ENCODE assay signal across 21 cellular contexts in the genomic region with DNA sequence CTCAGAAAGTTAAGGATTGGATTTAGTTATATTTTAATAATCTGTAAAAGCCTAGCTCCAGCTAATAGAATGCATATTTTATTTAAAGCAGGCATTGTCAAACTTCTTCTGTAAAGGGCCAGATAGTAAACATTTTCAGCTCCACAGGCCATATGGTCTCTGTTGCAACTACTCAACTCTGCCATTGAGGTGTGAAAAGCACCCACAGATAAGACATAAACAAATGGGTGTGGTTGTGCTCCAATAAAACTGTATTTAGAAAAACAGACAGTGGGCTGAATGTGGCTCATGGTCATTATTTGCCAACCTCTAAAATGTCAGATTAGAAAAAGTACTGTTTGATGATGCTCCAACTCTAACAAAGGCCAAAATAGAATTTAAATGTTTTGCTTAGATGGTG.
DNase-seq lines count a peak whose midpoint lies in the region; ATAC-seq and TF ChIP-seq lines count a peak whose summit lies in the region.
"Had no signal": no experiment of that assay in that cellular context is flagged by ENCODE, and none has a peak within 500 bp of the region (broad histone marks: within the 10 kb centered on the region; RNA-seq: fewer than 3 reads in every experiment).

No MANE protein-coding gene starts in this region.

- H3K27ac ChIP-seq in CD4-positive, alpha-beta T cell (ENCODE audit: low read depth, low read length) = no peak overlapping the region
- H3K27ac ChIP-seq in KMS-11 (no peak overlapping the region; the same call in 1 of the 2 replicates), hepatocyte (peak overlapping the region; percentile 26), gastroesophageal sphincter (no peak overlapping the region)
- H3K27ac ChIP-seq: colonic mucosa, tibial nerve, WERI-Rb-1 had no signal

- H3K9me3 ChIP-seq in CD4-positive, alpha-beta T cell (ENCODE audit: control insufficient read depth, low read length) = peaks cover 5% of the 10 kb centered on the region
- no peaks in the 10 kb centered on the region for H3K9me3 ChIP-seq in hepatocyte (ENCODE audit: low read depth)
- peaks cover 0 to 8% (median 0%) of the 10 kb centered on the region in 3 donors for H3K9me3 ChIP-seq in gastroesophageal sphincter
- H3K9me3 ChIP-seq: colonic mucosa had no signal

- no peaks in the 10 kb centered on the region for H3K27me3 Mint-ChIP-seq in CD4-positive, alpha-beta T cell
- peaks cover 5% of the 10 kb centered on the region for H3K27me3 Mint-ChIP-seq in activated CD4-positive, alpha-beta memory T cell treated with anti-CD3 and anti-CD28 coated beads for 36 hours
- H3K27me3 Mint-ChIP-seq in stimulated activated memory B cell treated with anti-CD40 and anti-IgM and Interleukin-4, amounts not matched to agents 10 μg/mL and 1 μg/mL and 100 μg/mL, for 72 hours = peaks cover 8% of the 10 kb centered on the region
- H3K27me3 Mint-ChIP-seq in endothelial cell (ENCODE audit: unreplicated experiment) = peaks cover 1% of the 10 kb centered on the region

- H3K4me1 ChIP-seq in KMS-11 (ENCODE audit: low read depth, poor library complexity, severe bottlenecking) = peaks cover 32% of the 10 kb centered on the region
- no peaks in the 10 kb centered on the region for H3K4me1 ChIP-seq in hepatocyte (ENCODE audit: insufficient read depth)
- peaks cover 0 to 13% (median 0%) of the 10 kb centered on the region in 3 donors for H3K4me1 ChIP-seq in gastroesophageal sphincter
- H3K4me1 ChIP-seq: colonic mucosa, tibial nerve had no signal

- no peak for DNase-seq in CD4-positive, alpha-beta T cell
- DNase-seq in activated CD4-positive, alpha-beta memory T cell treated with anti-CD3 and anti-CD28 coated beads for 36 hours = no peak
- DNase-seq in hepatocyte (ENCODE audit: low spot score) (no peak), endothelial cell (ENCODE audit: low spot score) (no peak), GM10266 (ENCODE audit: extremely low spot score) (no peak)
- DNase-seq: activated gamma-delta T cell treated with Interleukin-2 at 50 U/mL for 16 hours; colonic mucosa; heart left ventricle; Karpas-422; NCI-H1092; NCI-H2107; NCI-H774; nucleus accumbens; right cardiac atrium; stimulated activated naive B cell treated with anti-CD40 and anti-IgM and Interleukin-4, amounts not matched to agents 10 μg/mL and 1 μg/mL and 100 μg/mL, for 72 hours; WERI-Rb-1 had no signal

- no peaks in the 10 kb centered on the region for H3K9me3 Mint-ChIP-seq in CD4-positive, alpha-beta T cell
- peaks cover 16% of the 10 kb centered on the region for H3K9me3 Mint-ChIP-seq in activated CD4-positive, alpha-beta memory T cell treated with anti-CD3 and anti-CD28 coated beads for 36 hours
- H3K9me3 Mint-ChIP-seq in stimulated activated memory B cell treated with anti-CD40 and anti-IgM and Interleukin-4, amounts not matched to agents 10 μg/mL and 1 μg/mL and 100 μg/mL, for 72 hours = peaks cover 5% of the 10 kb centered on the region
- peaks cover 4% of the 10 kb centered on the region for H3K9me3 Mint-ChIP-seq in endothelial cell (ENCODE audit: unreplicated experiment)

- no peak for TF ChIP-seq EP300 in gastroesophageal sphincter (IDR thresholded peaks at IDR 0.05)

- no peaks in the 10 kb centered on the region for H3K79me2 ChIP-seq in KMS-11 (ENCODE audit: insufficient read depth, low read depth)
- no peaks in the 10 kb centered on the region for H3K79me2 ChIP-seq in hepatocyte

- no peaks in the 10 kb centered on the region for H3K9me2 ChIP-seq in hepatocyte (replicated peaks; ENCODE audit: insufficient read depth)

- H4K20me1 ChIP-seq in KMS-11 (ENCODE audit: insufficient read depth) (no peaks in the 10 kb centered on the region), hepatocyte (ENCODE audit: insufficient read depth, poor library complexity, severe bottlenecking) (no peaks in the 10 kb centered on the region)

- peak overlapping the region; percentile 36 for H3K27ac Mint-ChIP-seq in CD4-positive, alpha-beta T cell
- H3K27ac Mint-ChIP-seq in activated CD4-positive, alpha-beta memory T cell treated with anti-CD3 and anti-CD28 coated beads for 36 hours = peak overlapping the region; percentile 91
- H3K27ac Mint-ChIP-seq in stimulated activated memory B cell treated with anti-CD40 and anti-IgM and Interleukin-4, amounts not matched to agents 10 μg/mL and 1 μg/mL and 100 μg/mL, for 72 hours = no peak overlapping the region
- H3K27ac Mint-ChIP-seq in endothelial cell (ENCODE audit: unreplicated experiment) = no peak overlapping the region
- H3K27ac Mint-ChIP-seq: GM23338; stimulated activated naive B cell treated with anti-CD40 and anti-IgM and Interleukin-4, amounts not matched to agents 10 μg/mL and 1 μg/mL and 100 μg/mL, for 72 hours had no signal

- no peak for TF ChIP-seq CTCF in CD4-positive, alpha-beta T cell (IDR thresholded peaks at IDR 0.05)
- TF ChIP-seq CTCF in KMS-11 (conservative IDR thresholded peaks at IDR 0.05; ENCODE audit: low read depth, low read length) = no peak
- no peak for TF ChIP-seq CTCF in hepatocyte (IDR thresholded peaks at IDR 0.05; ENCODE audit: poor library complexity)
- TF ChIP-seq CTCF in gastroesophageal sphincter (IDR thresholded peaks at IDR 0.05) = no peak
- no peak for TF ChIP-seq CTCF in endothelial cell (IDR thresholded peaks at IDR 0.05; ENCODE audit: unreplicated experiment)
- no peak for TF ChIP-seq CTCF in GM10266 (IDR thresholded peaks at IDR 0.05; ENCODE audit: control insufficient read depth, insufficient read depth, low read depth, missing control alignments)

- H3K27me3 ChIP-seq in CD4-positive, alpha-beta T cell (ENCODE audit: control insufficient read depth, insufficient read depth, low read length) = no peaks in the 10 kb centered on the region
- H3K27me3 ChIP-seq in KMS-11 (ENCODE audit: insufficient read depth, low read depth) = no peaks in the 10 kb centered on the region
- H3K27me3 ChIP-seq in hepatocyte = no peaks in the 10 kb centered on the region
- no peaks in the 10 kb centered on the region for H3K27me3 ChIP-seq in gastroesophageal sphincter
- H3K27me3 ChIP-seq: colonic mucosa, tibial nerve had no signal

- POLR2A ChIA-PET in CD4-positive, alpha-beta T cell (lab: Charles Lee) = interaction anchor here (1.0 kb wide), 1 partner anchor 1245 kb away, joined by 4 read pairs; a partner anchor contains a TSS
- POLR2A ChIA-PET in activated CD4-positive, alpha-beta memory T cell treated with anti-CD3 and anti-CD28 coated beads for 36 hours (lab: Charles Lee) = interaction anchor here (1.0 to 2.4 kb wide), 4 partner anchors 13 to 1245 kb away, joined by 6 to 8 read pairs (median 6); a partner anchor contains a TSS

- peaks cover 5% of the 10 kb centered on the region for H3K36me3 Mint-ChIP-seq in CD4-positive, alpha-beta T cell (ENCODE audit: low read depth)
- peaks cover 32% of the 10 kb centered on the region for H3K36me3 Mint-ChIP-seq in activated CD4-positive, alpha-beta memory T cell treated with anti-CD3 and anti-CD28 coated beads for 36 hours
- H3K36me3 Mint-ChIP-seq in stimulated activated memory B cell treated with anti-CD40 and anti-IgM and Interleukin-4, amounts not matched to agents 10 μg/mL and 1 μg/mL and 100 μg/mL, for 72 hours = no peaks in the 10 kb centered on the region
- H3K36me3 Mint-ChIP-seq in endothelial cell (ENCODE audit: low read depth, unreplicated experiment) = peaks cover 3% of the 10 kb centered on the region
- H3K36me3 Mint-ChIP-seq: stimulated activated naive B cell treated with anti-CD40 and anti-IgM and Interleukin-4, amounts not matched to agents 10 μg/mL and 1 μg/mL and 100 μg/mL, for 72 hours had no signal

- no peak overlapping the region for H2AFZ ChIP-seq in KMS-11 (ENCODE audit: low read depth)
- H2AFZ ChIP-seq in hepatocyte = no peak overlapping the region

- intact Hi-C loops in CD4-positive, alpha-beta T cell (cut with DNase I, micrococcal nuclease) = loop anchor here in 1 of 2 experiments (10.0 kb wide), 1 partner anchor 128 kb away; no protein-coding TSS in a partner anchor
- intact Hi-C loops in activated CD4-positive, alpha-beta memory T cell treated with anti-CD3 and anti-CD28 coated beads for 36 hours (cut with micrococcal nuclease) = loop anchor here (1.0 to 10.0 kb wide), 16 partner anchors 13 to 1244 kb away; a partner anchor contains a TSS

- H3K9ac ChIP-seq in KMS-11 = no peak overlapping the region

- H3K4me3 ChIP-seq in KMS-11 (IDR thresholded peaks at IDR 0.05; ENCODE audit: insufficient read depth, low read depth, low read length) (no peak overlapping the region), hepatocyte (no peak overlapping the region), gastroesophageal sphincter (no peak overlapping the region)
- H3K4me3 ChIP-seq: colonic mucosa, GM23338, heart left ventricle, tibial nerve had no signal

- H3K4me1 Mint-ChIP-seq in CD4-positive, alpha-beta T cell (ENCODE audit: low read depth) = peaks cover 35% of the 10 kb centered on the region
- H3K4me1 Mint-ChIP-seq in activated CD4-positive, alpha-beta memory T cell treated with anti-CD3 and anti-CD28 coated beads for 36 hours (ENCODE audit: low read depth) = peaks cover 75% of the 10 kb centered on the region
- no peaks in the 10 kb centered on the region for H3K4me1 Mint-ChIP-seq in stimulated activated memory B cell treated with anti-CD40 and anti-IgM and Interleukin-4, amounts not matched to agents 10 μg/mL and 1 μg/mL and 100 μg/mL, for 72 hours
- no peaks in the 10 kb centered on the region for H3K4me1 Mint-ChIP-seq in endothelial cell (ENCODE audit: unreplicated experiment)

- CTCF ChIA-PET in CD4-positive, alpha-beta T cell (lab: Charles Lee) = no interaction called here
- CTCF ChIA-PET in activated CD4-positive, alpha-beta memory T cell treated with anti-CD3 and anti-CD28 coated beads for 36 hours (lab: Charles Lee) = interaction anchor here (0.7 to 1.3 kb wide), 3 partner anchors 9 to 234 kb away, joined by 3 to 4 read pairs (median 3); no protein-coding TSS in a partner anchor

- ATAC-seq in CD4-positive, alpha-beta T cell (ENCODE audit: poor library complexity) = no peak
- no peak for ATAC-seq in stimulated activated memory B cell treated with anti-CD40 and anti-IgM and Interleukin-4, amounts not matched to agents 10 μg/mL and 1 μg/mL and 100 μg/mL, for 72 hours
- no peak for ATAC-seq in gastroesophageal sphincter
- ATAC-seq: GM23338; heart left ventricle; right cardiac atrium; stimulated activated naive B cell treated with anti-CD40 and anti-IgM and Interleukin-4, amounts not matched to agents 10 μg/mL and 1 μg/mL and 100 μg/mL, for 72 hours had no signal

- H3K36me3 ChIP-seq in KMS-11 (ENCODE audit: insufficient read depth) = no peaks in the 10 kb centered on the region
- H3K36me3 ChIP-seq in hepatocyte (replicated peaks; ENCODE audit: insufficient read depth, low read depth) = no peaks in the 10 kb centered on the region
- no peaks in the 10 kb centered on the region for H3K36me3 ChIP-seq in gastroesophageal sphincter
- H3K36me3 ChIP-seq: colonic mucosa, heart left ventricle, tibial nerve, WERI-Rb-1 had no signal

- no peak for TF ChIP-seq POLR2A in gastroesophageal sphincter (IDR thresholded peaks at IDR 0.05)

- no peak overlapping the region for H3K4me3 Mint-ChIP-seq in CD4-positive, alpha-beta T cell
- no peak overlapping the region for H3K4me3 Mint-ChIP-seq in activated CD4-positive, alpha-beta memory T cell treated with anti-CD3 and anti-CD28 coated beads for 36 hours
- H3K4me3 Mint-ChIP-seq in stimulated activated memory B cell treated with anti-CD40 and anti-IgM and Interleukin-4, amounts not matched to agents 10 μg/mL and 1 μg/mL and 100 μg/mL, for 72 hours = no peak overlapping the region
- no peak overlapping the region for H3K4me3 Mint-ChIP-seq in endothelial cell (ENCODE audit: unreplicated experiment)
- H3K4me3 Mint-ChIP-seq: GM23338; stimulated activated naive B cell treated with anti-CD40 and anti-IgM and Interleukin-4, amounts not matched to agents 10 μg/mL and 1 μg/mL and 100 μg/mL, for 72 hours had no signal

- H3K4me2 ChIP-seq in KMS-11 (peak overlapping the region; percentile 73), hepatocyte (no peak overlapping the region)
- H3K4me2 ChIP-seq: GM23338 had no signal

Comparison
In these comparisons a context has a peak if more than half of its experiments do, and no peak if none do; other contexts are left out.
1. H3K27ac Mint-ChIP-seq: peak in CD4-positive, alpha-beta T cell (single experiment) and activated CD4-positive, alpha-beta memory T cell treated with anti-CD3 and anti-CD28 coated beads for 36 hours (single experiment); none in stimulated activated memory B cell treated with anti-CD40 and anti-IgM and Interleukin-4, amounts not matched to agents 10 μg/mL and 1 μg/mL and 100 μg/mL, for 72 hours (single experiment) and endothelial cell (single experiment).